9 cellular contexts compared by ENCODE assay signal in the genomic region with DNA sequence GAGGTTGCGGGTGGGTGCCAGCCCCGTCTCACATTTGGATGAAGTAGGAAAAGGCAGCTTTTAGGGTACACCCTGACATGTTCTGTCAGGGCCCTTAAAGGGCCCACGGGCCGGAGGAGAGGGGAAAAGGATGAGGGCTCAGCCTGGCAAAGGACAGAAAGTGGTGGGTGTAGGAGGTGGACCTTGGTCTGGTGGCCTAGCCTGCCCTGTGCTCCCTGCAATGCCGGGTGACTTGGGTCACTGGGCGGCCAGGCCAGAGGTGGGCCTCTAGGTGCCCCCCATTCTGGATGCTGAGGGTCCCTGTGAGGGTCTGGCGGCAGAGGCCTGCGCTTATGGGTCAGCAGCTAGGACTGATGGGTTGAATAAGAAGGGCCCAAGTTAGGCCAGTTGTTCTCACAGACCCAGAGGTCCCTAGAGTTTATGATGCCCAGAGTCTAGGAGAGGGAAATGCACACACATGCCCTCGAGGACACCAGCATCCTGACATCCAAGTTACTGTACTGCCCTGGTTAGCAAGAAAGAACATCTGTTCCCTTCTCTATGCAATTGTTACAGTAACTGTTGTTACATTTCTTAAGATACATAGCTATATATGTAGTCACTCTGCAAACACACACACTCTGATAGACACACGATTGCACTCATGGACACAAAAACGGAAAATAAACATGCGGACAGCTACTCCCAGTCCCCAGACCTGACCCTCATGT. TPM values are rescaled to one million over a fixed set of nuclear protein-coding genes. Genes with fewer than 3 reads are reported as not detected.
DNase-seq lines count a peak whose midpoint lies in the region; ATAC-seq and TF ChIP-seq lines count a peak whose summit lies in the region.
"Had no signal": no experiment of that assay in that cellular context is flagged by ENCODE, and none has a peak within 500 bp of the region (broad histone marks: within the 10 kb centered on the region; RNA-seq: fewer than 3 reads in every experiment).

No MANE protein-coding gene starts in this region.

- no peaks in the 10 kb centered on the region for H3K27me3 ChIP-seq in thyroid gland

- peaks cover 46% of the 10 kb centered on the region for H3K4me1 Mint-ChIP-seq in activated T-cell treated with anti-CD3 and anti-CD28 coated beads, Interleukin-2, amount 50 U/mL, for 24 hours (ENCODE audit: low read depth)

- no peak for TF ChIP-seq POLR2A in lower leg skin (IDR thresholded peaks at IDR 0.05)
- TF ChIP-seq POLR2A in thyroid gland (IDR thresholded peaks at IDR 0.05), result no peak

- peak overlapping the region; percentile 96 for H3K27ac Mint-ChIP-seq in activated T-cell treated with anti-CD3 and anti-CD28 coated beads, Interleukin-2, amount 50 U/mL, for 24 hours

- peaks cover 34% of the 10 kb centered on the region for H3K36me3 Mint-ChIP-seq in activated T-cell treated with anti-CD3 and anti-CD28 coated beads, Interleukin-2, amount 50 U/mL, for 24 hours (ENCODE audit: low read depth)

- no peaks in the 10 kb centered on the region for H3K36me3 ChIP-seq in thyroid gland

- peak overlapping the region; percentile 88 for H3K4me3 Mint-ChIP-seq in activated T-cell treated with anti-CD3 and anti-CD28 coated beads, Interleukin-2, amount 50 U/mL, for 24 hours

- in situ Hi-C loops in astrocyte of the cerebellum (cut with HindIII; ENCODE audit: low sequenced_read_pairs), result loop anchor here (10.0 kb wide), 1 partner anchor 408 kb away; no protein-coding TSS in a partner anchor

- no peak for DNase-seq in activated T-cell treated with anti-CD3 and anti-CD28 coated beads, Interleukin-2, amount 50 U/mL, for 24 hours
- DNase-seq in activated T-cell treated with anti-CD3 and anti-CD28 coated beads, Interleukin-2, amount 50 U/mL, for 1 hour, result no peak
- no peak for DNase-seq in astrocyte of the cerebellum (ENCODE audit: low read depth)
- no peak for DNase-seq in lower leg skin (ENCODE audit: low spot score in 2 of 2)
- DNase-seq in thyroid gland, result no peak
- no peak for DNase-seq in activated effector memory CD4-positive, alpha-beta T cell treated with anti-CD3 and anti-CD28 coated beads, Interleukin-2, amount 50 U/mL, for 16 hours
- no peak for DNase-seq in NCI-H1092 (lab: John Stamatoyannopoulos, UW)
- DNase-seq: DMS79 had no signal

- H3K27me3 Mint-ChIP-seq in activated T-cell treated with anti-CD3 and anti-CD28 coated beads, Interleukin-2, amount 50 U/mL, for 24 hours, result no peaks in the 10 kb centered on the region

- H3K4me1 ChIP-seq in thyroid gland, result peaks cover 4 to 8% of the 10 kb centered on the region in 2 donors

- TF ChIP-seq CTCF in astrocyte of the cerebellum (IDR thresholded peaks at IDR 0.05; ENCODE audit: low read depth, low read length, missing control alignments) (no peak), lower leg skin (IDR thresholded peaks at IDR 0.05) (no peak), thyroid gland (IDR thresholded peaks at IDR 0.05) (no peak)

- ATAC-seq in HG02852 (IDR thresholded peaks at IDR 0.05; ENCODE audit: unreplicated experiment), result no peak

- WGBS in lower leg skin, 2 donors, result 48 to 52% methylated on average over 12 of the region's 12 CpGs
- WGBS in thyroid gland, 2 donors, result 59% methylated on average over 11 to 12 of the region's 12 CpGs

- no peaks in the 10 kb centered on the region for H3K9me3 Mint-ChIP-seq in activated T-cell treated with anti-CD3 and anti-CD28 coated beads, Interleukin-2, amount 50 U/mL, for 24 hours

- peak overlapping the region; percentile 81 to 94 (median 94) for H3K27ac ChIP-seq in thyroid gland

- intact Hi-C loops in lower leg skin (cut with DNase I; ENCODE audit: low total_unique reads), result no loop called here
- intact Hi-C loops in thyroid gland (cut with DNase I), result no loop called here

- peak overlapping the region; percentile 88 for H3K4me3 ChIP-seq in astrocyte of the cerebellum (ENCODE audit: low read depth, low read length)
- H3K4me3 ChIP-seq in lower leg skin (ENCODE audit: low read depth, poor library complexity, severe bottlenecking), result peak overlapping the region; percentile 60
- peak overlapping the region; percentile 37 to 80 (median 77) for H3K4me3 ChIP-seq in thyroid gland (replicated peaks in 1 of 3)

- no peaks in the 10 kb centered on the region for H3K9me3 ChIP-seq in thyroid gland

RNA-seq across cellular contexts. Expression of a gene that starts 12.5 kb away (rescaled TPM):
- total RNA-seq in lower leg skin, result 100 to 1,000 TPM in 2 of 4 donors, 10 to 100 TPM in 2; 77.2 to 144 (median 89.8) TPM
- total RNA-seq in thyroid gland, result 10 to 100 TPM; 12.3 to 14.2 (median 13.0) TPM

RNA-seq across cellular contexts. Expression of a gene that starts 30.6 kb away (rescaled TPM):
- total RNA-seq in lower leg skin (10 to 100 TPM; 14.7 to 19.8 (median 18.0) TPM), thyroid gland (10 to 100 TPM; 18.8 to 31.1 (median 22.8) TPM)

RNA-seq across cellular contexts. Expression of a gene that starts 45.1 kb away (rescaled TPM):
- not detected for total RNA-seq in lower leg skin
- not detected for total RNA-seq in thyroid gland

RNA-seq across cellular contexts. Expression of a gene that starts 51.2 kb away (rescaled TPM):
- total RNA-seq in lower leg skin (1,000 to 10,000 TPM; 3,064 to 4,085 (median 3,503) TPM), thyroid gland (1,000 to 10,000 TPM; 2,254 to 3,332 (median 2,569) TPM)

Comparison
In these comparisons a context has a peak if more than half of its experiments do, and no peak if none do; other contexts are left out.
1. RNA of a gene that starts 12.5 kb away (total RNA-seq): 77.2 to 144 TPM in lower leg skin; 12.3 to 14.2 TPM in thyroid gland; every median in the first group is over 4 times any median in the second.
2. Peak in every context shown above with its lines, with median percentiles within 50 percentile points of each other: H3K4me3 ChIP-seq.